Comparison of ENCODE assay signal across 20 cellular contexts in the genomic region with DNA sequence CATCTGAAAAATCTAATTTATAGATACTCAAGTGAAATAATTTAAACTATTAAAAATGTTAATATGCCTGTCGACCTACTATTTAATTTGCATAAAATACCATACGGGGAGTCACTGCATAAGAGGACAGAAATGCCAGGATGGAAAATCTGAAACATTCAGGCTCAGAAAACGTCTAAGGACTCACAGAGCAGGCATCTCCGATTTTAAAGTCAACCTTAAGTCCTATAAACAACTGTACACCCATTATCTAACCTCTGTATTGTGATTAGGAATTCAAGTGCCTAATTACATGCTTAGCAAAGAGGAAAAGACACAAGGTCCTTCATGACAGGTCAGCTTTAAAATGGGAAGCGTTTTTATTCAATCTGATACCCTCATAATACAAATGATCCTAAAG.
"Had no signal": no experiment of that assay in that cellular context is flagged by ENCODE, and none has a peak within 500 bp of the region (broad histone marks: within the 10 kb centered on the region; RNA-seq: fewer than 3 reads in every experiment).

No MANE protein-coding gene starts in this region.

- H3K9me3 Mint-ChIP-seq: activated CD4-positive, alpha-beta T cell treated with anti-CD3 and anti-CD28 coated beads, Interleukin-2, amount 10 ng/mL, durations not matched to agents 7 days and 5 days; activated T-helper 1 cell treated with anti-CD3 and anti-CD28 coated beads, Interleukin-12 subunit alpha, Interleukin-12 subunit beta, Interleukin-2, Interleukin-4 antibody, amounts not matched to agents 30 ng/mL and 10 ng/mL and 1 ng/mL, durations not matched to agents 14 hours and 24 hours and 36 hours; effector memory CD8-positive, alpha-beta T cell; naive thymus-derived CD8-positive, alpha-beta T cell had no signal

- H3K36me3 Mint-ChIP-seq: activated CD8-positive, alpha-beta memory T cell treated with anti-CD3 and anti-CD28 coated beads, Interleukin-2, amount 10 ng/mL, durations not matched to agents 7 days and 5 days; mesothelial cell of epicardium; naive thymus-derived CD8-positive, alpha-beta T cell had no signal

- H3K36me3 ChIP-seq: cardiac muscle cell, esophagus muscularis mucosa, heart left ventricle, upper lobe of left lung, WERI-Rb-1 had no signal

- H3K9me3 ChIP-seq: upper lobe of left lung had no signal

- H3K27me3 ChIP-seq: cardiac muscle cell, upper lobe of left lung had no signal

- H3K27ac Mint-ChIP-seq: activated CD4-positive, alpha-beta T cell treated with anti-CD3 and anti-CD28 coated beads, Interleukin-2, amount 10 ng/mL, durations not matched to agents 7 days and 5 days; activated CD8-positive, alpha-beta memory T cell treated with anti-CD3 and anti-CD28 coated beads, Interleukin-2, amount 10 ng/mL, durations not matched to agents 7 days and 5 days; activated CD8-positive, alpha-beta T cell treated with anti-CD3 and anti-CD28 coated beads for 36 hours; activated T-helper 1 cell treated with anti-CD3 and anti-CD28 coated beads, Interleukin-12 subunit alpha, Interleukin-12 subunit beta, Interleukin-2, Interleukin-4 antibody, amounts not matched to agents 30 ng/mL and 10 ng/mL and 1 ng/mL, durations not matched to agents 14 hours and 24 hours and 36 hours; effector memory CD8-positive, alpha-beta T cell; progenitor cell of endocrine pancreas had no signal

- H3K4me3 ChIP-seq: cardiac muscle cell, esophagus muscularis mucosa, upper lobe of left lung had no signal

- DNase-seq: activated CD4-positive, alpha-beta T cell treated with anti-CD3 and anti-CD28 coated beads, Interleukin-2, amount 10 ng/mL, durations not matched to agents 7 days and 5 days; activated CD4-positive, CD25-positive, alpha-beta regulatory T cell treated with anti-CD3 and anti-CD28 coated beads, Interleukin-2, amount 50 U/mL, for 72 hours; activated CD8-positive, alpha-beta memory T cell treated with anti-CD3 and anti-CD28 coated beads, Interleukin-2, amount 10 ng/mL, durations not matched to agents 7 days and 5 days; activated gamma-delta T cell; activated naive CD4-positive, alpha-beta T cell treated with anti-CD3 and anti-CD28 coated beads, Interleukin-2, amount 50 U/mL, for 16 hours; effector memory CD8-positive, alpha-beta T cell; heart left ventricle; left ventricle myocardium superior; mammary epithelial cell; stimulated activated CD4-positive, alpha-beta T cell treated with anti-CD3 and anti-CD28 coated beads, Interleukin-4, amount 100 ng/mL, for 1 hour; stimulated activated naive CD4-positive, alpha-beta T cell treated with Interleukin-2 at 50 U/mL for 16 hours; upper lobe of left lung; WERI-Rb-1 had no signal

- ATAC-seq: activated CD8-positive, alpha-beta memory T cell treated with anti-CD3 and anti-CD28 coated beads, Interleukin-2, amount 10 ng/mL, durations not matched to agents 7 days and 5 days; effector memory CD8-positive, alpha-beta T cell; left ventricle myocardium superior had no signal

- H3K4me3 Mint-ChIP-seq: activated CD4-positive, alpha-beta T cell treated with anti-CD3 and anti-CD28 coated beads, Interleukin-2, amount 10 ng/mL, durations not matched to agents 7 days and 5 days; activated CD8-positive, alpha-beta memory T cell treated with anti-CD3 and anti-CD28 coated beads, Interleukin-2, amount 10 ng/mL, durations not matched to agents 7 days and 5 days; activated CD8-positive, alpha-beta T cell treated with anti-CD3 and anti-CD28 coated beads for 36 hours; activated T-helper 1 cell treated with anti-CD3 and anti-CD28 coated beads, Interleukin-12 subunit alpha, Interleukin-12 subunit beta, Interleukin-2, Interleukin-4 antibody, amounts not matched to agents 30 ng/mL and 10 ng/mL and 1 ng/mL, durations not matched to agents 14 hours and 24 hours and 36 hours; effector memory CD8-positive, alpha-beta T cell had no signal

- H3K27ac ChIP-seq: cardiac muscle cell, esophagus muscularis mucosa, heart left ventricle, upper lobe of left lung, WERI-Rb-1 had no signal
